In genomic region chr1:9001505-9002213, GRCh38 we compare ENCODE assay signal across 12 cellular contexts. TPM values are rescaled to one million over a fixed set of nuclear protein-coding genes. Genes with fewer than 3 reads are reported as not detected.
DNase-seq lines count a peak whose midpoint lies in the region; TF ChIP-seq lines count a peak whose summit lies in the region.
"Not testable (repeated sequence)": the region's sequence is repeated elsewhere in the genome, so short reads cannot be mapped to it uniquely, and the experiment has no call there.
"Had no signal": no experiment of that assay in that cellular context is flagged by ENCODE, and none has a peak within 500 bp of the region (broad histone marks: within the 10 kb centered on the region; RNA-seq: fewer than 3 reads in every experiment).

No MANE protein-coding gene starts in this region.

- H3K27ac Mint-ChIP-seq in nephron = peak overlapping the region; percentile 47 to 89 (median 87)

- H3K27me3 Mint-ChIP-seq in nephron (ENCODE audit: low read depth) = peaks cover 15% of the 10 kb centered on the region

- WGBS in transverse colon (ENCODE audit: low coverage in 1 of 2), 2 donors = 51 to 63% methylated on average over 4 to 14 of the region's 14 CpGs

- H3K27ac ChIP-seq in HUES48 (ENCODE audit: low read depth, low read length) = peak overlapping the region; percentile 51
- peak overlapping the region; percentile 99 for H3K27ac ChIP-seq in VCaP
- H3K27ac ChIP-seq in transverse colon = peak overlapping the region; percentile 58 to 80 (median 76)

- not testable (repeated sequence) for H3K9me3 Mint-ChIP-seq in nephron

- H3K36me3 ChIP-seq in HUES48 (ENCODE audit: control insufficient read depth, insufficient read depth, low read length); transverse colon: not testable (repeated sequence)

- TF ChIP-seq EP300 in transverse colon (IDR thresholded peaks at IDR 0.05; ENCODE audit: low read depth) = not testable (repeated sequence)

- not testable (repeated sequence) for TF ChIP-seq CTCF in VCaP (conservative IDR thresholded peaks at IDR 0.05); epithelial cell of proximal tubule (conservative IDR thresholded peaks at IDR 0.05; ENCODE audit: low read depth, low read length); nephron (IDR thresholded peaks at IDR 0.05; ENCODE audit: unreplicated experiment in 3 of 3); transverse colon (IDR thresholded peaks at IDR 0.05)

- H3K4me3 ChIP-seq in HUES48 (ENCODE audit: low read depth, low read length); epithelial cell of proximal tubule (ENCODE audit: low read depth, low read length); transverse colon: not testable (repeated sequence)

- peak; percentile 27 for TF ChIP-seq POLR2A in transverse colon (IDR thresholded peaks at IDR 0.05)

- H3K4me1 Mint-ChIP-seq in nephron = not testable (repeated sequence)

- H3K9ac ChIP-seq in HUES48 (ENCODE audit: low read depth, low read length) = not testable (repeated sequence)

- not testable (repeated sequence) for H3K4me1 ChIP-seq in HUES48 (ENCODE audit: control insufficient read depth, insufficient read depth, low read length)
- peaks cover 0 to 10% (median 0%) of the 10 kb centered on the region in 4 donors for H3K4me1 ChIP-seq in transverse colon

- not testable (repeated sequence) for H3K36me3 Mint-ChIP-seq in nephron (ENCODE audit: low read depth)

- intact Hi-C loops in transverse colon (cut with DNase I; ENCODE audit: low total_unique reads) = not testable (repeated sequence)

- not testable (repeated sequence) for H3K4me3 Mint-ChIP-seq in nephron

- H3K27me3 ChIP-seq in HUES48 (ENCODE audit: control insufficient read depth, insufficient read depth, low read length); transverse colon: not testable (repeated sequence)

- DNase-seq in Caki2 (ENCODE audit: low read depth) = peak; percentile 13
- peak; percentile 9 for DNase-seq in epithelial cell of proximal tubule (ENCODE audit: low read depth)
- peak; percentile 52 for DNase-seq in kidney tubule cell (ENCODE audit: low spot score)
- DNase-seq in transverse colon = peak; percentile 47

- in situ Hi-C loops in Caki2 (cut with HindIII; ENCODE audit: low pct_unique_long_range_greater_than_20kb, low sequenced_read_pairs) = not testable (repeated sequence)
- in situ Hi-C loops in transverse colon (cut with MboI; ENCODE audit: low pct_ligation_motif_present in 1 of 4, low pct_unique_long_range_greater_than_20kb in 1 of 4, low sequenced_read_pairs in 3 of 4) = loop anchor here in 1 of 4 donors (10.0 kb wide), 1 partner anchor 87 kb away; no protein-coding TSS in a partner anchor

- H3K9me3 ChIP-seq in HUES48 (ENCODE audit: control insufficient read depth, insufficient read depth, low read length); transverse colon: not testable (repeated sequence)

RNA-seq across cellular contexts. Expression of gene SLC2A7, which starts 24.6 kb away (rescaled TPM):
- not detected in 2 replicates for total RNA-seq in Caki2 (2014; rRNA removed; shearing (Covaris generic); ENCODE audit: low replicate concordance)
- total RNA-seq in epithelial cell of proximal tubule = not detected in 2 replicates
- not detected for total RNA-seq in transverse colon
- total RNA-seq: CD4-positive, alpha-beta memory T cell; GM12878; MCF 10A; Right ventricle myocardium superior; SK-MEL-5 had no signal

RNA-seq across cellular contexts. Expression of gene CA6, which starts 56.0 kb away (rescaled TPM):
- not detected in 2 replicates for total RNA-seq in Caki2 (2014; rRNA removed; shearing (Covaris generic); ENCODE audit: low replicate concordance)
- total RNA-seq in epithelial cell of proximal tubule (not detected in 2 replicates), transverse colon (not detected)
- total RNA-seq: CD4-positive, alpha-beta memory T cell; GM12878; MCF 10A; Right ventricle myocardium superior had no signal
